ENCODE assay signal across 8 cellular contexts in the genomic region with DNA sequence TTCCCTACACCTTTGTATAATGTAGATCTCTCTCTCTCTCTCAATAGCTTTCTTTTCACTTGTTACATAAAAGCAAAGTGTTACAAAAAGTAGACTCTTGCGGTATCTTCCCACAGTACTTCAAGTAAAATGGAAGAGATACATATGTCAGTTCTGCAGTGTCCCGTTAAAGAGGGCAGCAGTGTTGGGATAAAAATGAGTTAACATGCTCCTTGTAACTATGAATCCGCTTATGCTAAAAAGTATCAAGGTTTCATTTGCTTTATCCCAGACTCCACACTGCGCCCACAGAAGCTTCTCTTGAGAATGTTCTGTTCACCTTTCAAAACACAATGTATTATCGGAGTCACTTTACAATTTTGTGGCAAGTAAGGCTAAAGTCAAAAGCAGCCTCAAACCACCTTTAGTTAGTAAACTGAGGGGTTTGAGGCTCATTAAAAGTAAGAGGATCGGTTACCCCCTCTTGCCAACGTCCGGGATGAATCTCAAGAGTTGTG. TPM values are rescaled to one million over a fixed set of nuclear protein-coding genes. Genes with fewer than 3 reads are reported as not detected.
DNase-seq lines count a peak whose midpoint lies in the region; ATAC-seq, FAIRE-seq and TF ChIP-seq lines count a peak whose summit lies in the region.

No MANE protein-coding gene starts in this region.

- TF ChIP-seq CTCF in WERI-Rb-1 (IDR thresholded peaks at IDR 0.05; ENCODE audit: low read depth, low read length), result no peak

- peaks cover 16% of the 10 kb centered on the region for H3K36me3 ChIP-seq in WERI-Rb-1

- H3K27ac ChIP-seq in WERI-Rb-1, result peak overlapping the region; percentile 98

- peak overlapping the region; percentile 76 for H3K4me3 ChIP-seq in WERI-Rb-1 (ENCODE audit: low read depth, low read length)

- peak; percentile 6 for ATAC-seq in HG03066 (IDR thresholded peaks at IDR 0.05; ENCODE audit: low read depth, unreplicated experiment)
- ATAC-seq in GM19397 (IDR thresholded peaks at IDR 0.05; ENCODE audit: unreplicated experiment), result no peak

- H3K9me3 ChIP-seq in WERI-Rb-1 (ENCODE audit: severe bottlenecking), result no peaks in the 10 kb centered on the region

- no peaks in the 10 kb centered on the region for H3K27me3 ChIP-seq in WERI-Rb-1 (ENCODE audit: insufficient read depth, low read depth, severe bottlenecking)

- DNase-seq in NCI-H1105 treated with DMSO at 0.1 percent for 48 hours (lab: John Stamatoyannopoulos, UW) (peak; percentile 13), NCI-H1105 (lab: John Stamatoyannopoulos, UW) (no peak), WERI-Rb-1 (no peak), glomerular endothelial cell (ENCODE audit: extremely low read depth, low read depth, low spot score) (peak; percentile 5), putamen (ENCODE audit: low spot score) (peak; percentile 17), HTR-8/SVneo (ENCODE audit: insufficient read length, low spot score) (no peak)

- FAIRE-seq in HTR-8/SVneo (lab: Jason Lieb, UNC), result no peak

RNA-seq across cellular contexts. Expression of gene PTAR1, which starts 0.8 kb away (rescaled TPM):
- total RNA-seq in glomerular endothelial cell, result 33.0 and 47.5 TPM in 2 replicates

Comparison
In these comparisons a context has a peak if more than half of its experiments do, and no peak if none do; other contexts are left out.
1. DNase-seq: peak in NCI-H1105 treated with DMSO at 0.1 percent for 48 hours (single experiment), glomerular endothelial cell (single experiment) and putamen (single experiment); none in NCI-H1105 (single experiment), WERI-Rb-1 (single experiment) and HTR-8/SVneo (single experiment).